Comparison of ENCODE assay signal across 8 cellular contexts in the genomic region with DNA sequence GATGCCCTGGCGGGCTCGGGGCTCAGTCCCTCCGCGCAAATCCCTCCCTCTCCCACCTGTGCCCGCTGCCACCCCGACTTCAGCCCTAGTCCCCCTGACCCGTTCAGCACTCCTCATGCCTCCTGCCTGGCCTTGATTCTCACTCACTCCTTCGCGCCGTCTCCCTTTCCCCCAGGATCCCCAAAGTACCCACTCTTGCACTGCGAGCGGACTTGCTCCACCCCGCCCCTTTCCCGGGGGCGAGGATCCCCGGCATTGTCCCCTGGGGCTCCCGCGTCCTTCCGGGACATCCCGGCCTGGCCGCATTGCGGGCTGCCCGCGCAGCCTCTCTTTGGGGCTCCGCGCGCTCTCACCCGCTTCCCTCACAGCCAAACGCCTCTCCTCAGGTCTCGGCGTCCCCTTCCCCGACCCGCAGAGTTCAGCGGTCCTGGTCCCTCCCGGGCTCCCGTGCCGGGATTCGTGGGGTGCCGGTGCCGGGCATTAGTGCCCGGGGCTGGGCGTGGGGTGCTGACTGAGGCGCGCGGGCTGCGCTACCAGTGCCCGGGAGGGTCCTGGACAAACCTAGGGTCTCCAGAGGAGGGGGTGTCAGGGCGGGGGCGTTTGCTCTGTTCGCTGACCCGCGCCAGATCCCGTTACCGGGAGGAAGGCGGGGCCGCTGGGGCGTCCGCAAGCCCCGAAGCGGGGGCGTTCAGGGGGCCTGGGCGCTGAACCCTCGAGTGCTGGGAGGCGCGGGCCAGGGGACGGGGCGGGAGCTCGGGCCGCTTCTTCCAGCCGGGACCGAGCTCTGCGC. TPM values are rescaled to one million over a fixed set of nuclear protein-coding genes. Genes with fewer than 3 reads are reported as not detected.
DNase-seq lines count a peak whose midpoint lies in the region; ATAC-seq and TF ChIP-seq lines count a peak whose summit lies in the region.

No MANE protein-coding gene starts in this region.

- H3K36me3 ChIP-seq in RWPE2 (ENCODE audit: low read depth), result peaks cover 3% of the 10 kb centered on the region; the same call in 1 of the 2 replicates
- no peaks in the 10 kb centered on the region for H3K36me3 ChIP-seq in liver (ENCODE audit: control insufficient read depth in 4 of 4, insufficient read depth in 3 of 4, low read depth in 1 of 4, low read length in 3 of 4)

- no peaks in the 10 kb centered on the region for H3K27me3 ChIP-seq in RWPE2 (ENCODE audit: insufficient read depth, poor library complexity, severe bottlenecking)
- peaks cover 0 to 18% (median 0%) of the 10 kb centered on the region in 4 donors for H3K27me3 ChIP-seq in liver (ENCODE audit: control insufficient read depth in 4 of 4, insufficient read depth in 4 of 4, low read length in 3 of 4)

- DNase-seq in ELR (ENCODE audit: low read depth), result peak; percentile 64
- no peak for DNase-seq in RWPE2 (ENCODE audit: low spot score)
- DNase-seq in choroid plexus epithelial cell (ENCODE audit: low read depth), result peak; percentile 32
- DNase-seq in stimulated activated CD8-positive, alpha-beta memory T cell treated with anti-CD3 and anti-CD28 coated beads, Interleukin-4, amount 100 ng/mL, for 48 hours, result peak; percentile 74
- no peak for DNase-seq in NCI-H2227 treated with DMSO at 0.1 percent for 48 hours (lab: John Stamatoyannopoulos, UW)

- WGBS in liver, result 4% methylated on average over 72 of the region's 72 CpGs

- no peaks in the 10 kb centered on the region for H3K9me3 ChIP-seq in RWPE2 (ENCODE audit: severe bottlenecking)
- no peaks in the 10 kb centered on the region for H3K9me3 ChIP-seq in liver (ENCODE audit: control insufficient read depth in 4 of 4, low read length in 3 of 4)

- H3K4me3 ChIP-seq in RWPE2 (ENCODE audit: severe bottlenecking) (peak overlapping the region; percentile 57), choroid plexus epithelial cell (ENCODE audit: low read depth, low read length) (peak overlapping the region; percentile 95), liver (ENCODE audit: low read depth in 1 of 3, low read length in 3 of 3) (peak overlapping the region; percentile 23 to 58 (median 50))

- H3K27ac ChIP-seq in RWPE2 (ENCODE audit: poor library complexity, severe bottlenecking) (peak overlapping the region; percentile 63), liver (ENCODE audit: low read depth in 1 of 2, low read length in 2 of 2) (peak overlapping the region; percentile 3 to 12)

- H3K4me1 ChIP-seq in RWPE2 (ENCODE audit: insufficient read depth, poor library complexity, severe bottlenecking), result peaks cover 11% of the 10 kb centered on the region
- H3K4me1 ChIP-seq in liver (ENCODE audit: control insufficient read depth in 4 of 4, insufficient read depth in 4 of 4, low read length in 3 of 4), result peaks cover 25 to 38% (median 31%) of the 10 kb centered on the region in 4 donors

- TF ChIP-seq CTCF in RWPE2 (IDR thresholded peaks at IDR 0.05; ENCODE audit: poor library complexity, severe bottlenecking), result no peak
- no peak for TF ChIP-seq CTCF in choroid plexus epithelial cell (conservative IDR thresholded peaks at IDR 0.05; ENCODE audit: low read depth, low read length)
- no peak for TF ChIP-seq CTCF in liver (IDR thresholded peaks at IDR 0.05; ENCODE audit: low read depth, low read length, missing input control)

- no peak overlapping the region for H3K9ac ChIP-seq in liver (ENCODE audit: low read depth in 1 of 2, low read length in 2 of 2)

- TF ChIP-seq RAD21 in liver (IDR thresholded peaks at IDR 0.05), result no peak

- ATAC-seq in RWPE2 (ENCODE audit: low read depth), result peak; percentile 14
- no peak for ATAC-seq in GM21737 (IDR thresholded peaks at IDR 0.05; ENCODE audit: unreplicated experiment)
- no peak for ATAC-seq in GM21515 (IDR thresholded peaks at IDR 0.05; ENCODE audit: unreplicated experiment)

TF ChIP-seq in liver, 16 proteins besides CTCF, POLR2A, EP300 and RAD21:
- no peak for TF ChIP-seq HNF4G (IDR thresholded peaks at IDR 0.05)
- no peak for TF ChIP-seq HNF4A (conservative IDR thresholded peaks at IDR 0.05)
- TF ChIP-seq YY1 (IDR thresholded peaks at IDR 0.05), result no peak
- TF ChIP-seq JUND (IDR thresholded peaks at IDR 0.05), result no peak
- TF ChIP-seq, protein P1, sequence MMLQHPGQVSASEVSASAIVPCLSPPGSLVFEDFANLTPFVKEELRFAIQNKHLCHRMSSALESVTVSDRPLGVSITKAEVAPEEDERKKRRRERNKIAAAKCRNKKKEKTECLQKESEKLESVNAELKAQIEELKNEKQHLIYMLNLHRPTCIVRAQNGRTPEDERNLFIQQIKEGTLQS (IDR thresholded peaks at IDR 0.05), result no peak
- TF ChIP-seq RXRA (IDR thresholded peaks at IDR 0.05), result no peak
- TF ChIP-seq, protein P2, sequence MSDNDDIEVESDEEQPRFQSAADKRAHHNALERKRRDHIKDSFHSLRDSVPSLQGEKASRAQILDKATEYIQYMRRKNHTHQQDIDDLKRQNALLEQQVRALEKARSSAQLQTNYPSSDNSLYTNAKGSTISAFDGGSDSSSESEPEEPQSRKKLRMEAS (IDR thresholded peaks at IDR 0.05), result no peak
- TF ChIP-seq SP1 (IDR thresholded peaks at IDR 0.05), result no peak
- no peak for TF ChIP-seq FOXA2 (IDR thresholded peaks at IDR 0.05)
- no peak for TF ChIP-seq EGR1 (IDR thresholded peaks at IDR 0.05; ENCODE audit: low read depth in 2 of 2)
- no peak for TF ChIP-seq TAF1 (conservative IDR thresholded peaks at IDR 0.05)
- no peak for TF ChIP-seq FOXA1 (IDR thresholded peaks at IDR 0.05)
- TF ChIP-seq, protein P3, sequence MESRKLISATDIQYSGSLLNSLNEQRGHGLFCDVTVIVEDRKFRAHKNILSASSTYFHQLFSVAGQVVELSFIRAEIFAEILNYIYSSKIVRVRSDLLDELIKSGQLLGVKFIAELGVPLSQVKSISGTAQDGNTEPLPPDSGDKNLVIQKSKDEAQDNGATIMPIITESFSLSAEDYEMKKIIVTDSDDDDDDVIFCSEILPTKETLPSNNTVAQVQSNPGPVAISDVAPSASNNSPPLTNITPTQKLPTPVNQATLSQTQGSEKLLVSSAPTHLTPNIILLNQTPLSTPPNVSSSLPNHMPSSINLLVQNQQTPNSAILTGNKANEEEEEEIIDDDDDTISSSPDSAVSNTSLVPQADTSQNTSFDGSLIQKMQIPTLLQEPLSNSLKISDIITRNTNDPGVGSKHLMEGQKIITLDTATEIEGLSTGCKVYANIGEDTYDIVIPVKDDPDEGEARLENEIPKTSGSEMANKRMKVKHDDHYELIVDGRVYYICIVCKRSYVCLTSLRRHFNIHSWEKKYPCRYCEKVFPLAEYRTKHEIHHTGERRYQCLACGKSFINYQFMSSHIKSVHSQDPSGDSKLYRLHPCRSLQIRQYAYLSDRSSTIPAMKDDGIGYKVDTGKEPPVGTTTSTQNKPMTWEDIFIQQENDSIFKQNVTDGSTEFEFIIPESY (IDR thresholded peaks at IDR 0.05), result no peak
- TF ChIP-seq, protein P4, sequence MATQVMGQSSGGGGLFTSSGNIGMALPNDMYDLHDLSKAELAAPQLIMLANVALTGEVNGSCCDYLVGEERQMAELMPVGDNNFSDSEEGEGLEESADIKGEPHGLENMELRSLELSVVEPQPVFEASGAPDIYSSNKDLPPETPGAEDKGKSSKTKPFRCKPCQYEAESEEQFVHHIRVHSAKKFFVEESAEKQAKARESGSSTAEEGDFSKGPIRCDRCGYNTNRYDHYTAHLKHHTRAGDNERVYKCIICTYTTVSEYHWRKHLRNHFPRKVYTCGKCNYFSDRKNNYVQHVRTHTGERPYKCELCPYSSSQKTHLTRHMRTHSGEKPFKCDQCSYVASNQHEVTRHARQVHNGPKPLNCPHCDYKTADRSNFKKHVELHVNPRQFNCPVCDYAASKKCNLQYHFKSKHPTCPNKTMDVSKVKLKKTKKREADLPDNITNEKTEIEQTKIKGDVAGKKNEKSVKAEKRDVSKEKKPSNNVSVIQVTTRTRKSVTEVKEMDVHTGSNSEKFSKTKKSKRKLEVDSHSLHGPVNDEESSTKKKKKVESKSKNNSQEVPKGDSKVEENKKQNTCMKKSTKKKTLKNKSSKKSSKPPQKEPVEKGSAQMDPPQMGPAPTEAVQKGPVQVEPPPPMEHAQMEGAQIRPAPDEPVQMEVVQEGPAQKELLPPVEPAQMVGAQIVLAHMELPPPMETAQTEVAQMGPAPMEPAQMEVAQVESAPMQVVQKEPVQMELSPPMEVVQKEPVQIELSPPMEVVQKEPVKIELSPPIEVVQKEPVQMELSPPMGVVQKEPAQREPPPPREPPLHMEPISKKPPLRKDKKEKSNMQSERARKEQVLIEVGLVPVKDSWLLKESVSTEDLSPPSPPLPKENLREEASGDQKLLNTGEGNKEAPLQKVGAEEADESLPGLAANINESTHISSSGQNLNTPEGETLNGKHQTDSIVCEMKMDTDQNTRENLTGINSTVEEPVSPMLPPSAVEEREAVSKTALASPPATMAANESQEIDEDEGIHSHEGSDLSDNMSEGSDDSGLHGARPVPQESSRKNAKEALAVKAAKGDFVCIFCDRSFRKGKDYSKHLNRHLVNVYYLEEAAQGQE (IDR thresholded peaks at IDR 0.05), result no peak
- no peak for TF ChIP-seq GABPA (IDR thresholded peaks at IDR 0.05 in 1 of 2, conservative IDR thresholded peaks at IDR 0.05 in 1 of 2)
- TF ChIP-seq NR2F2 (IDR thresholded peaks at IDR 0.05), result no peak

RNA-seq across cellular contexts. Expression of a gene that starts 45.6 kb away (rescaled TPM):
- 1 to 10 TPM; 1.7 to 4.8 TPM for total RNA-seq in liver
- 1 to 10 TPM in 1 of 2 donors, under 1 TPM in 1; 0.85 to 3.1 TPM for polyA plus RNA-seq in liver

Comparison
In these comparisons a context has a peak if more than half of its experiments do, and no peak if none do; other contexts are left out.
1. DNase-seq: peak in ELR (single experiment), choroid plexus epithelial cell (single experiment) and stimulated activated CD8-positive, alpha-beta memory T cell treated with anti-CD3 and anti-CD28 coated beads, Interleukin-4, amount 100 ng/mL, for 48 hours (single experiment); none in RWPE2 (single experiment) and NCI-H2227 treated with DMSO at 0.1 percent for 48 hours (single experiment).
2. Peak in every context shown above with its lines, with median percentiles within 50 percentile points of each other: H3K4me3 ChIP-seq.